9 cellular contexts compared by ENCODE assay signal in the genomic region with DNA sequence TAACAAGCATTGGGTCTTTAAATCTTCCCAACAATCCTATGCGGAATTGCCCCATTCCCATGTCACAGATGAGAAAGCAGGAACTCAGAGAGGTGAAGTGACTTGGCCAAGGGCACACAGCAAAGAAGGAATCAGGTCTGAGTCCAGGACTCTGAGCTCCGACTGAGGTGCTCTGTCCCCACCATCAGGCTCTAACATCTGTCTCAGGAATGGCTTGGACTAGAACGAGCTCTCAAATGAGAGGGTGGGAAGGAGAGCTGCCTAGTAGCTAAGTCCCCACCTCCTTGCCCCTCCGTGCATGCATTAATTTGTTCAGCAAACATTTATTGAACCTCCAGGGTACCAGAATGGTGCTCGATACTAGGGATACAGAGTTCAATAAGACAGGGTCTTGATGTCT. TPM values are rescaled to one million over a fixed set of nuclear protein-coding genes. Genes with fewer than 3 reads are reported as not detected.
DNase-seq lines count a peak whose midpoint lies in the region; FAIRE-seq and TF ChIP-seq lines count a peak whose summit lies in the region.
"Had no signal": no experiment of that assay in that cellular context is flagged by ENCODE, and none has a peak within 500 bp of the region (broad histone marks: within the 10 kb centered on the region; RNA-seq: fewer than 3 reads in every experiment).

No MANE protein-coding gene starts in this region.

- H3K4me1 Mint-ChIP-seq in Caco-2 (ENCODE audit: low read depth, unreplicated experiment) (peaks cover 46% of the 10 kb centered on the region), chondrocyte (ENCODE audit: low read depth) (peaks cover 25% of the 10 kb centered on the region), osteocyte (ENCODE audit: unreplicated experiment) (peaks cover 25% of the 10 kb centered on the region)

- peaks cover 13% of the 10 kb centered on the region for H3K36me3 Mint-ChIP-seq in Caco-2 (ENCODE audit: insufficient read depth, unreplicated experiment)
- no peaks in the 10 kb centered on the region for H3K36me3 Mint-ChIP-seq in chondrocyte (ENCODE audit: low read depth)
- H3K36me3 Mint-ChIP-seq in osteocyte (ENCODE audit: unreplicated experiment), result no peaks in the 10 kb centered on the region

- peaks cover 3% of the 10 kb centered on the region; the same call in 1 of the 2 replicates for H3K36me3 ChIP-seq in Caco-2 (ENCODE audit: control insufficient read depth, insufficient read depth, low read length)
- H3K36me3 ChIP-seq in Loucy (ENCODE audit: insufficient read depth, low read length), result no peaks in the 10 kb centered on the region
- H3K36me3 ChIP-seq: MG63 had no signal

- H3K4me3 ChIP-seq in Caco-2 (ENCODE audit: low read depth, low read length) (no peak overlapping the region), Loucy (ENCODE audit: low read length, poor library complexity, severe bottlenecking) (peak overlapping the region; percentile 3)
- H3K4me3 ChIP-seq: MG63 had no signal

- H3K4me3 Mint-ChIP-seq in Caco-2 (ENCODE audit: unreplicated experiment), result peak overlapping the region; percentile 16
- no peak overlapping the region for H3K4me3 Mint-ChIP-seq in chondrocyte (ENCODE audit: unreplicated experiment)
- H3K4me3 Mint-ChIP-seq in osteocyte (ENCODE audit: unreplicated experiment), result no peak overlapping the region

- no peaks in the 10 kb centered on the region for H3K27me3 ChIP-seq in Caco-2 (replicated peaks; ENCODE audit: control insufficient read depth, insufficient read depth, low read length)
- H3K27me3 ChIP-seq in Loucy (ENCODE audit: insufficient read depth, low read length, poor library complexity, severe bottlenecking), result no peaks in the 10 kb centered on the region
- H3K27me3 ChIP-seq: MG63 had no signal

- peak overlapping the region; percentile 52 for H3K4me2 ChIP-seq in Loucy (ENCODE audit: low read depth, low read length, poor library complexity, severe bottlenecking)

- FAIRE-seq in GM12891 (lab: Jason Lieb, UNC), result no peak

- peak overlapping the region; percentile 54 for H2AFZ ChIP-seq in Loucy (ENCODE audit: low read length)

- no peaks in the 10 kb centered on the region for H4K20me1 ChIP-seq in Loucy (ENCODE audit: insufficient read depth, low read length, poor library complexity, severe bottlenecking)

- H3K9me3 Mint-ChIP-seq in Caco-2 (ENCODE audit: unreplicated experiment), result no peaks in the 10 kb centered on the region
- H3K9me3 Mint-ChIP-seq in chondrocyte (ENCODE audit: low read depth), result no peaks in the 10 kb centered on the region
- no peaks in the 10 kb centered on the region for H3K9me3 Mint-ChIP-seq in osteocyte (ENCODE audit: unreplicated experiment)

- H3K4me1 ChIP-seq in Caco-2, result peaks cover 31% of the 10 kb centered on the region
- H3K4me1 ChIP-seq in Loucy (ENCODE audit: insufficient read depth, low read length, poor library complexity, severe bottlenecking), result peaks cover 36% of the 10 kb centered on the region

- H3K27me3 Mint-ChIP-seq in Caco-2 (ENCODE audit: insufficient read depth, unreplicated experiment), result no peaks in the 10 kb centered on the region
- no peaks in the 10 kb centered on the region for H3K27me3 Mint-ChIP-seq in chondrocyte (ENCODE audit: low read depth)
- no peaks in the 10 kb centered on the region for H3K27me3 Mint-ChIP-seq in osteocyte (ENCODE audit: unreplicated experiment)

- peak overlapping the region; percentile 31 for H3K9ac ChIP-seq in Loucy (ENCODE audit: low read depth, low read length, poor library complexity, severe bottlenecking)

- no peaks in the 10 kb centered on the region for H3K9me2 ChIP-seq in Loucy (replicated peaks; ENCODE audit: low read depth, low read length)

- intact Hi-C loops in Caco-2 (cut with micrococcal nuclease; ENCODE audit: unreplicated experiment), result loop anchor here (2.0 kb wide), 1 partner anchor 33 kb away; no protein-coding TSS in a partner anchor

- no peaks in the 10 kb centered on the region for H3K9me3 ChIP-seq in Caco-2
- H3K9me3 ChIP-seq in Loucy (ENCODE audit: insufficient read depth, low read depth, low read length), result no peaks in the 10 kb centered on the region
- H3K9me3 ChIP-seq: MG63 had no signal

- CTCF ChIA-PET in Caco-2 (lab: Charles Lee), result interaction anchor here (0.6 to 2.6 kb wide), 15 partner anchors 9 to 236 kb away, joined by 3 to 23 read pairs (median 4); a partner anchor contains a TSS

- no peak for DNase-seq in Caco-2
- no peak for DNase-seq in chondrocyte (ENCODE audit: low spot score)
- no peak for DNase-seq in osteocyte (ENCODE audit: extremely low spot score, unreplicated experiment)
- DNase-seq in NCI-H187 treated with DMSO at 0.1 percent for 48 hours (lab: John Stamatoyannopoulos, UW), result no peak
- no peak for DNase-seq in GM12891 (ENCODE audit: insufficient read length, low spot score)
- DNase-seq in HK-2 (ENCODE audit: unreplicated experiment), result no peak
- DNase-seq in HCEC 1CT, result no peak

- no peaks in the 10 kb centered on the region for H3F3A ChIP-seq in Loucy (ENCODE audit: low read depth)

- BruUV-seq in Caco-2 (replicated peaks; lab: Mats Ljungman, UMichigan), result no TSS peak

- H3K27ac Mint-ChIP-seq in Caco-2 (ENCODE audit: unreplicated experiment) (peak overlapping the region; percentile 92), chondrocyte (ENCODE audit: unreplicated experiment) (peak overlapping the region; percentile 92), osteocyte (ENCODE audit: unreplicated experiment) (peak overlapping the region; percentile 85)

- H3K79me2 ChIP-seq in Loucy (ENCODE audit: insufficient read depth, low read length), result no peaks in the 10 kb centered on the region

- TF ChIP-seq POLR2A in GM12891 (IDR thresholded peaks at IDR 0.05; ENCODE audit: low read depth, low read length), result no peak

- TF ChIP-seq CTCF in Caco-2 (IDR thresholded peaks at IDR 0.05; ENCODE audit: insufficient read depth in 1 of 2, low read depth in 1 of 2, low read length in 1 of 2, severe bottlenecking in 1 of 2, unreplicated experiment in 1 of 2) (no peak), Loucy (conservative IDR thresholded peaks at IDR 0.05; ENCODE audit: low read length) (no peak), chondrocyte (IDR thresholded peaks at IDR 0.05) (no peak), osteocyte (IDR thresholded peaks at IDR 0.05) (no peak)

- POLR2A ChIA-PET in Caco-2 (lab: Charles Lee), result interaction anchor here (1.0 to 1.3 kb wide), 4 partner anchors 23 to 205 kb away, joined by 3 to 8 read pairs (median 5); a partner anchor contains a TSS

TF ChIP-seq in GM12891, 5 proteins besides CTCF, POLR2A, EP300 and RAD21:
- TF ChIP-seq PAX5 (IDR thresholded peaks at IDR 0.05; ENCODE audit: insufficient read depth, low read length, severe bottlenecking) (no peak), TAF1 (IDR thresholded peaks at IDR 0.05; ENCODE audit: low read depth, low read length) (no peak), POU2F2 (IDR thresholded peaks at IDR 0.05; ENCODE audit: low read depth, low read length) (no peak), SPI1 (IDR thresholded peaks at IDR 0.05; ENCODE audit: low read depth, low read length) (no peak), POLR2AphosphoS5 (IDR thresholded peaks at IDR 0.05; ENCODE audit: low read depth, low read length) (no peak)

RNA-seq across cellular contexts. Expression of a gene that starts 26.7 kb away (rescaled TPM):
- total RNA-seq in Caco-2 (2022), result 39.3 and 45.6 TPM in 2 replicates
- total RNA-seq in chondrocyte, result 1.9 to 16.0 TPM (median 2.8 TPM) in 3 replicates
- total RNA-seq in osteocyte, result 0.37 and 0.73 TPM in 2 replicates
- not detected for polyA plus RNA-seq in GM12891 (2012; ENCODE audit: low read depth, missing spikeins)

RNA-seq across cellular contexts. Expression of a gene that starts 46.4 kb away (rescaled TPM):
- total RNA-seq in Caco-2 (2022), result 113 and 114 TPM in 2 replicates
- total RNA-seq in chondrocyte, result 34.6 to 39.4 TPM (median 36.1 TPM) in 3 replicates
- 38.4 and 41.1 TPM in 2 replicates for total RNA-seq in osteocyte
- polyA plus RNA-seq in GM12891 (2012; ENCODE audit: low read depth, missing spikeins), result 4.9 TPM

RNA-seq across cellular contexts. Expression of a gene that starts 58.1 kb away (rescaled TPM):
- total RNA-seq in Caco-2 (2022) (284 and 287 TPM in 2 replicates), chondrocyte (71.5 to 99.0 TPM (median 73.9 TPM) in 3 replicates), osteocyte (86.1 and 105 TPM in 2 replicates)
- polyA plus RNA-seq in GM12891 (2012; ENCODE audit: low read depth, missing spikeins), result 147 TPM
